In the genomic region with DNA sequence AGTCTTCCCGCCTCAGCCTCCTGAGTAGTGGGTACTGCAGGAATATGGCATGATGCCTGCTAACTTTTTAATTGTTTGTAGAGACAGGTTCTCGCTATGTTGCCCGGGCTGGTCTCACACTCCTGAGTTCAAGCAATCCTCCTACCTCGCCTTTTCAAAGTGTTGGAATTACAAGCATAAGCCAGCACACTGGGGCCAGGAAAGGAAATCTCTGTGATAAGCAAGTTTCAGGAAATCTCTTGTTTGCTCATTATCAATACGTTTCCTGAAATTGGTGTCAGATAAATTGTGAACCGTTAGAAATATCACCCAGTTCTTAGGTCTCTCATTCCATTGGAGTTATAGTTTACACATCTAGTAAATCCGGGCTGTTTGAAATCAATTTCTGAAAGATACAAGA, we compare ENCODE assay signal across 25 cellular contexts.
"Had no signal": no experiment of that assay in that cellular context is flagged by ENCODE, and none has a peak within 500 bp of the region (broad histone marks: within the 10 kb centered on the region; RNA-seq: fewer than 3 reads in every experiment).

No MANE protein-coding gene starts in this region.

- H3K4me1 Mint-ChIP-seq: activated B cell treated with CpG ODN at 0.5 μM for 24 hours; activated CD8-positive, alpha-beta memory T cell treated with anti-CD3 and anti-CD28 coated beads, Interleukin-2, amount 10 ng/mL, durations not matched to agents 7 days and 5 days; activated naive CD4-positive, alpha-beta T cell treated with anti-CD3 and anti-CD28 coated beads, Interleukin-2, amount 10 ng/mL, durations not matched to agents 7 days and 5 days; activated naive CD8-positive, alpha-beta T cell treated with anti-CD3 and anti-CD28 coated beads, Interleukin-2, amount 50 U/mL, for 24 hours; brain had no signal

- H3K9me3 Mint-ChIP-seq: activated B cell treated with CpG ODN at 0.5 μM for 24 hours; activated CD4-positive, alpha-beta memory T cell treated with anti-CD3 and anti-CD28 coated beads for 36 hours; activated naive CD4-positive, alpha-beta T cell treated with anti-CD3 and anti-CD28 coated beads, Interleukin-2, amount 10 ng/mL, durations not matched to agents 7 days and 5 days; activated naive CD8-positive, alpha-beta T cell treated with anti-CD3 and anti-CD28 coated beads, Interleukin-2, amount 50 U/mL, for 24 hours had no signal

- H3K27ac Mint-ChIP-seq: activated B cell treated with CpG ODN at 0.5 μM for 24 hours; activated CD4-positive, alpha-beta memory T cell treated with anti-CD3 and anti-CD28 coated beads for 36 hours; activated CD8-positive, alpha-beta memory T cell treated with anti-CD3 and anti-CD28 coated beads, Interleukin-2, amount 10 ng/mL, durations not matched to agents 7 days and 5 days; activated naive CD4-positive, alpha-beta T cell treated with anti-CD3 and anti-CD28 coated beads, Interleukin-2, amount 10 ng/mL, durations not matched to agents 7 days and 5 days; activated naive CD8-positive, alpha-beta T cell; activated naive CD8-positive, alpha-beta T cell treated with anti-CD3 and anti-CD28 coated beads, Interleukin-2, amount 50 U/mL, for 24 hours had no signal

- H3K27me3 Mint-ChIP-seq: activated B cell treated with CpG ODN at 0.5 μM for 24 hours; activated CD4-positive, alpha-beta memory T cell treated with anti-CD3 and anti-CD28 coated beads for 36 hours; activated CD8-positive, alpha-beta memory T cell treated with anti-CD3 and anti-CD28 coated beads, Interleukin-2, amount 10 ng/mL, durations not matched to agents 7 days and 5 days; activated naive CD4-positive, alpha-beta T cell treated with anti-CD3 and anti-CD28 coated beads, Interleukin-2, amount 10 ng/mL, durations not matched to agents 7 days and 5 days; activated naive CD8-positive, alpha-beta T cell; activated naive CD8-positive, alpha-beta T cell treated with anti-CD3 and anti-CD28 coated beads, Interleukin-2, amount 50 U/mL, for 24 hours had no signal

- H3K27me3 ChIP-seq: Peyer's patch, SJCRH30 had no signal

- H3K4me1 ChIP-seq: Peyer's patch, SJCRH30 had no signal

- H3K4me3 Mint-ChIP-seq: activated B cell treated with CpG ODN at 0.5 μM for 24 hours; activated CD4-positive, alpha-beta memory T cell treated with anti-CD3 and anti-CD28 coated beads for 36 hours; activated CD8-positive, alpha-beta memory T cell treated with anti-CD3 and anti-CD28 coated beads, Interleukin-2, amount 10 ng/mL, durations not matched to agents 7 days and 5 days; activated naive CD4-positive, alpha-beta T cell treated with anti-CD3 and anti-CD28 coated beads, Interleukin-2, amount 10 ng/mL, durations not matched to agents 7 days and 5 days; activated naive CD8-positive, alpha-beta T cell; activated naive CD8-positive, alpha-beta T cell treated with anti-CD3 and anti-CD28 coated beads, Interleukin-2, amount 50 U/mL, for 24 hours; brain had no signal

- H3K9me3 ChIP-seq: Peyer's patch, SJCRH30 had no signal

- ATAC-seq: activated CD8-positive, alpha-beta memory T cell treated with anti-CD3 and anti-CD28 coated beads, Interleukin-2, amount 10 ng/mL, durations not matched to agents 7 days and 5 days; activated naive CD8-positive, alpha-beta T cell treated with anti-CD3 and anti-CD28 coated beads, Interleukin-2, amount 50 U/mL, for 24 hours; PC-3 had no signal

- DNase-seq: activated B cell treated with CpG ODN at 0.5 μM for 24 hours; activated CD4-positive, alpha-beta memory T cell treated with anti-CD3 and anti-CD28 coated beads for 36 hours; activated CD4-positive, CD25-positive, alpha-beta regulatory T cell treated with anti-CD3 and anti-CD28 coated beads, Interleukin-2, amount 50 U/mL, for 72 hours; activated CD8-positive, alpha-beta memory T cell treated with anti-CD3 and anti-CD28 coated beads for 24 hours; activated CD8-positive, alpha-beta memory T cell treated with anti-CD3 and anti-CD28 coated beads, Interleukin-2, amount 10 ng/mL, durations not matched to agents 7 days and 5 days; activated CD8-positive, alpha-beta memory T cell treated with anti-CD3 and anti-CD28 coated beads, Interleukin-2, amount 50 U/mL, for 48 hours; activated effector memory CD4-positive, alpha-beta T cell treated with Interleukin-2 at 50 U/mL for 16 hours; activated naive CD8-positive, alpha-beta T cell treated with anti-CD3 and anti-CD28 coated beads, Interleukin-2, amount 50 U/mL, for 24 hours; activated T-cell treated with anti-CD3 and anti-CD28 coated beads, Interleukin-2, amount 50 U/mL, for 48 hours; NCI-H1105; NCI-H1417 treated with DMSO at 0.1 percent for 48 hours; NCI-H2081 treated with DMSO at 0.1 percent for 48 hours; NCI-H226; NCI-H446 treated with DMSO at 0.1 percent for 48 hours; NCI-H524 treated with DMSO at 0.1 percent for 48 hours; NK-92 treated with Interleukin-12 subunit alpha and Interleukin-12 subunit beta, amount 100 ng/mL, for 24 hours; T1000 had no signal

- H3K27ac ChIP-seq: Peyer's patch, SJCRH30, SK-N-MC, VCaP had no signal

- H3K4me3 ChIP-seq: Peyer's patch, SJCRH30, SK-N-MC had no signal
